In the genomic region with DNA sequence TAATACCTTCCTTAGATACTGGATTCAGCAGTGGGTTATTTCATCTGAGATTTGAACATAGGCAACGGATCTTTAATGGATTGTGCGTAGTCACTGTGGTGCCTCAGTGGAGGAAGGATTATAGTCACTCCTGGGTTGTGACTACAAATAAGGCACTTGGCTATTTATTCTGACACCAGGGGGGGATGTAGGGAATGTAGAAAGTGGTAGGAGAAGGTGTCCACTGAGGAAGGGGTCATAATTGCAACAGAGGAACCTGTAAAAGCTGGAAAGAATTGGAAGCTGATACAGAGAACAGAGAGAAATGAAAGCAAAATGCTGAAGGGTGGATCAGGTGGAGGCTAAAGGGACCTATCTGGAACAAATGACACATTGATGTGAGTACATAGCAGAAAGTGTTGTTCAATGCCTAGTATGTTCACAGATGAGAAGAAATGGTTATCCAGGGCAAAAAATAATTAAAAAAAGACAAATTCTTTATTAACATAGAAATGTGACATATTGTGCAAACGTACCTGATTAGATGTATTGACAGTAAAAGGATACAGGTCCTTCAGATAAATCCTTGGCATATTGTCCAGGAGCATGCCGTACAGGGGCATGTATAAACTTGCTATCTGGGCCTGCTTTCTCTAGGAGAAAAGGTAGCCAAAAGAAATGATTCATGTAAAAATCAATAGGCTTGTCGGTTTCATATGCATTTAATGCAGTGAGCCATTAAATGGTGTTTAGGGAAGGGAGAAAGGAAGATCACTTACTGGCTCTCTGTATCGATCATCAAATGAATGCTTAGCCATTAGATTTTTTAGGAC, we compare ENCODE assay signal across 14 cellular contexts.
DNase-seq lines count a peak whose midpoint lies in the region; ATAC-seq, FAIRE-seq and TF ChIP-seq lines count a peak whose summit lies in the region.
"Had no signal": no experiment of that assay in that cellular context is flagged by ENCODE, and none has a peak within 500 bp of the region (broad histone marks: within the 10 kb centered on the region; RNA-seq: fewer than 3 reads in every experiment).

No MANE protein-coding gene starts in this region.

- peaks cover 57% of the 10 kb centered on the region for H3K36me3 ChIP-seq in CD4-positive, alpha-beta memory T cell (ENCODE audit: insufficient read depth, low read length)
- no peaks in the 10 kb centered on the region for H3K36me3 ChIP-seq in keratinocyte (ENCODE audit: control insufficient read depth in 2 of 2, extremely low read depth in 1 of 2, insufficient read depth in 2 of 2, low read length in 2 of 2)
- H3K36me3 ChIP-seq: gastrocnemius medialis had no signal

- H2AFZ ChIP-seq in keratinocyte (ENCODE audit: control insufficient read depth, low read length): peak overlapping the region; percentile 30
- H2AFZ ChIP-seq: GM23248 had no signal

- no peaks in the 10 kb centered on the region for H4K20me1 ChIP-seq in keratinocyte (ENCODE audit: control insufficient read depth, extremely low read depth, insufficient read depth, low read length)

- no peaks in the 10 kb centered on the region for H3K9me1 ChIP-seq in keratinocyte (ENCODE audit: control insufficient read depth, extremely low read depth, insufficient read depth, low read length)

- no peak overlapping the region for H3K9ac ChIP-seq in keratinocyte (ENCODE audit: control insufficient read depth, extremely low read depth, insufficient read depth, low read length)
- H3K9ac ChIP-seq: GM23248 had no signal

- H3K4me1 ChIP-seq in CD4-positive, alpha-beta memory T cell (ENCODE audit: insufficient read depth, low read length): no peaks in the 10 kb centered on the region
- peaks cover 14% of the 10 kb centered on the region for H3K4me1 ChIP-seq in keratinocyte (ENCODE audit: control insufficient read depth, extremely low read depth, insufficient read depth, low read length)
- H3K4me1 ChIP-seq: gastrocnemius medialis had no signal

- dilution Hi-C loops in keratinocyte (cut with MboI; ENCODE audit: extremely low pct_ligation_motif_present, low sequenced_read_pairs): no loop called here

- H3K27ac Mint-ChIP-seq in CD4-positive, alpha-beta memory T cell: peak overlapping the region in 4 of 7 donors; percentile 2 to 49 (median 12)
- H3K27ac Mint-ChIP-seq in activated T-helper 17 cell treated with anti-CD3 and anti-CD28 coated beads, Interleukin-2, amount 50 U/mL, for 72 hours: peak overlapping the region; percentile 9

- H3K27me3 Mint-ChIP-seq in CD4-positive, alpha-beta memory T cell: no peaks in the 10 kb centered on the region
- H3K27me3 Mint-ChIP-seq in activated T-helper 17 cell treated with anti-CD3 and anti-CD28 coated beads, Interleukin-2, amount 50 U/mL, for 72 hours: no peaks in the 10 kb centered on the region

- TF ChIP-seq CTCF in keratinocyte (optimal IDR thresholded peaks at IDR 0.05 in 1 of 3, IDR thresholded peaks at IDR 0.05 in 1 of 3, conservative IDR thresholded peaks at IDR 0.05 in 1 of 3; ENCODE audit: extremely low read depth in 1 of 3, insufficient read depth in 2 of 3, low read length in 3 of 3): no peak

- no peak for ATAC-seq in activated T-helper 17 cell treated with anti-CD3 and anti-CD28 coated beads, Interleukin-2, amount 50 U/mL, for 72 hours (replicated peaks)
- ATAC-seq in HG02852 (IDR thresholded peaks at IDR 0.05; ENCODE audit: unreplicated experiment): no peak
- ATAC-seq: gastrocnemius medialis had no signal

- H3K79me2 ChIP-seq in keratinocyte (ENCODE audit: control insufficient read depth, insufficient read depth, low read length): no peaks in the 10 kb centered on the region

- intact Hi-C loops in CD4-positive, alpha-beta memory T cell (cut with micrococcal nuclease): loop anchor here (2.0 kb wide), 1 partner anchor 195 kb away; no protein-coding TSS in a partner anchor

- no peaks in the 10 kb centered on the region for H3K27me3 ChIP-seq in CD4-positive, alpha-beta memory T cell (ENCODE audit: insufficient read depth, low read length)
- H3K27me3 ChIP-seq in keratinocyte (ENCODE audit: control insufficient read depth, extremely low read depth, insufficient read depth, low read length): no peaks in the 10 kb centered on the region
- H3K27me3 ChIP-seq: gastrocnemius medialis, neutrophil had no signal

- peak overlapping the region; percentile 56 for H3K4me2 ChIP-seq in keratinocyte (ENCODE audit: control insufficient read depth, extremely low read depth, insufficient read depth, low read depth, low read length)

- POLR2A ChIA-PET in CD4-positive, alpha-beta memory T cell (lab: Charles Lee; ENCODE audit: partially characterized antibody): no interaction called here

- H3K9me3 Mint-ChIP-seq in CD4-positive, alpha-beta memory T cell: no peaks in the 10 kb centered on the region
- no peaks in the 10 kb centered on the region for H3K9me3 Mint-ChIP-seq in activated T-helper 17 cell treated with anti-CD3 and anti-CD28 coated beads, Interleukin-2, amount 50 U/mL, for 72 hours

- no peaks in the 10 kb centered on the region for H3K9me3 ChIP-seq in CD4-positive, alpha-beta memory T cell (ENCODE audit: control insufficient read depth in 1 of 2, low read length in 2 of 2)
- H3K9me3 ChIP-seq in keratinocyte (ENCODE audit: control insufficient read depth, low read depth, low read length): no peaks in the 10 kb centered on the region
- H3K9me3 ChIP-seq: gastrocnemius medialis, neutrophil had no signal

- no peak overlapping the region for H3K27ac ChIP-seq in CD4-positive, alpha-beta memory T cell (ENCODE audit: low read depth, low read length)
- H3K27ac ChIP-seq in keratinocyte (ENCODE audit: control insufficient read depth, insufficient read depth, low read length): no peak overlapping the region
- H3K27ac ChIP-seq: gastrocnemius medialis, GM23248, neutrophil, WERI-Rb-1 had no signal

- DNase-seq in CD4-positive, alpha-beta memory T cell: no peak
- DNase-seq in HPDE6-E6E7 (ENCODE audit: extremely low spot score): peak; percentile 38
- peak; percentile 21 for DNase-seq in keratinocyte (ENCODE audit: low read depth, low spot score)
- DNase-seq in superior temporal gyrus (ENCODE audit: extremely low spot score): no peak
- DNase-seq in UCSD-AML1 (lab: John Stamatoyannopoulos, UW; ENCODE audit: unreplicated experiment): no peak
- DNase-seq: activated effector memory CD4-positive, alpha-beta T cell treated with Interleukin-2 at 50 U/mL for 16 hours; gastrocnemius medialis; GM23248; NCI-H1436 treated with DMSO at 0.1 percent for 48 hours; WERI-Rb-1 had no signal

- H3K4me1 Mint-ChIP-seq in CD4-positive, alpha-beta memory T cell: peaks cover 0 to 4% (median 3%) of the 10 kb centered on the region in 4 donors
- H3K4me1 Mint-ChIP-seq in activated T-helper 17 cell treated with anti-CD3 and anti-CD28 coated beads, Interleukin-2, amount 50 U/mL, for 72 hours: no peaks in the 10 kb centered on the region

- H3K4me3 ChIP-seq in CD4-positive, alpha-beta memory T cell (ENCODE audit: low read length in 2 of 2): no peak overlapping the region
- no peak overlapping the region for H3K4me3 ChIP-seq in keratinocyte (ENCODE audit: control insufficient read depth in 2 of 3, extremely low read depth in 1 of 3, insufficient read depth in 2 of 3, low read depth in 1 of 3, low read length in 3 of 3)
- H3K4me3 ChIP-seq: gastrocnemius medialis, GM23248 had no signal

- CTCF ChIA-PET in CD4-positive, alpha-beta memory T cell (lab: Charles Lee; ENCODE audit: partially characterized antibody): no interaction called here

- H3K4me3 Mint-ChIP-seq in CD4-positive, alpha-beta memory T cell: no peak overlapping the region
- H3K4me3 Mint-ChIP-seq in activated T-helper 17 cell treated with anti-CD3 and anti-CD28 coated beads, Interleukin-2, amount 50 U/mL, for 72 hours: no peak overlapping the region

- peaks cover 53 to 77% of the 10 kb centered on the region in 2 donors for H3K36me3 Mint-ChIP-seq in CD4-positive, alpha-beta memory T cell
- H3K36me3 Mint-ChIP-seq in activated T-helper 17 cell treated with anti-CD3 and anti-CD28 coated beads, Interleukin-2, amount 50 U/mL, for 72 hours (ENCODE audit: low read depth): peaks cover 95% of the 10 kb centered on the region

- FAIRE-seq in keratinocyte (lab: Jason Lieb, UNC): peak; percentile 88
- FAIRE-seq: RCC 7860 had no signal

Comparison
In these comparisons a context has a peak if more than half of its experiments do, and no peak if none do; other contexts are left out.
1. DNase-seq: peak in HPDE6-E6E7 (single experiment) and keratinocyte (single experiment); none in CD4-positive, alpha-beta memory T cell (0 of 5), superior temporal gyrus (single experiment) and UCSD-AML1 (single experiment).